Comparison of ENCODE assay signal across 21 cellular contexts in the genomic region with DNA sequence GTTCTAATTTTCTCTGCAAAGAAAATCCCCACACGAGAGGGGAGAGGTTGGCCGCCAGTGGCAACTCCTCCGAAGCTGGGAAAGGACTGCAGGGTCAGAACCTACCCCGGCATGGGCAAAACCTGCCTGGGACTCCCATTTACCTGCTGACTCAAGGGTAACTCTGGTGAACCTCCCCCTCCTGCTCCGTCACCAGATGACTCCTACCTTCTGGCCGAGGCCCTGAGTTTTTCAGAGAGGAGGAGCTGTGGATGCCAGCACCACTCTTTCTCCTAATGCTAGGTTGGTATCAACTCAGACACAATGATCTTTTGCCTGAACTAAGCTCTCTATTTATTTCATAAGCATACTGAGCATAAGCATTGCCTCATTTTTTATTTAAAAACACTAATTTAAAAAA.
"Had no signal": no experiment of that assay in that cellular context is flagged by ENCODE, and none has a peak within 500 bp of the region (broad histone marks: within the 10 kb centered on the region; RNA-seq: fewer than 3 reads in every experiment).

No MANE protein-coding gene starts in this region.

- H3K4me3 ChIP-seq: ascending aorta, neural progenitor cell, sigmoid colon, testis, upper lobe of left lung had no signal

- H3K36me3 ChIP-seq: ascending aorta, neural progenitor cell, sigmoid colon, upper lobe of left lung had no signal

- H3K27ac Mint-ChIP-seq: activated CD4-positive, alpha-beta T cell treated with anti-CD3 and anti-CD28 coated beads, Interleukin-2, amount 10 ng/mL, durations not matched to agents 24 days and 14 days; naive thymus-derived CD4-positive, alpha-beta T cell; neural progenitor cell; stimulated activated memory B cell treated with anti-CD40 and anti-IgM and Interleukin-4, amounts not matched to agents 10 μg/mL and 1 μg/mL and 100 μg/mL, for 72 hours; T-cell had no signal

- H3K27me3 Mint-ChIP-seq: stimulated activated memory B cell treated with anti-CD40 and anti-IgM and Interleukin-4, amounts not matched to agents 10 μg/mL and 1 μg/mL and 100 μg/mL, for 72 hours; T-cell had no signal

- H3K9ac ChIP-seq: neural progenitor cell had no signal

- H3K4me1 ChIP-seq: ascending aorta, neural progenitor cell, sigmoid colon, testis had no signal

- ATAC-seq: naive thymus-derived CD4-positive, alpha-beta T cell; SK-N-SH treated with all-trans-retinoic acid at 6 μM for 48 hours; stimulated activated memory B cell treated with anti-CD40 and anti-IgM and Interleukin-4, amounts not matched to agents 10 μg/mL and 1 μg/mL and 100 μg/mL, for 72 hours; T-cell had no signal

- H3K9me3 Mint-ChIP-seq: activated CD4-positive, alpha-beta T cell treated with anti-CD3 and anti-CD28 coated beads, Interleukin-2, amount 10 ng/mL, durations not matched to agents 24 days and 14 days; naive thymus-derived CD4-positive, alpha-beta T cell; neural progenitor cell; stimulated activated memory B cell treated with anti-CD40 and anti-IgM and Interleukin-4, amounts not matched to agents 10 μg/mL and 1 μg/mL and 100 μg/mL, for 72 hours; T-cell had no signal

- H3K9me3 ChIP-seq: ascending aorta, sigmoid colon, testis, upper lobe of left lung had no signal

- H3K27ac ChIP-seq: ascending aorta, epithelial cell of prostate, neural progenitor cell, sigmoid colon, testis, upper lobe of left lung had no signal

- H3K4me3 Mint-ChIP-seq: activated CD4-positive, alpha-beta T cell treated with anti-CD3 and anti-CD28 coated beads, Interleukin-2, amount 10 ng/mL, durations not matched to agents 24 days and 14 days; naive thymus-derived CD4-positive, alpha-beta T cell; neural progenitor cell; stimulated activated memory B cell treated with anti-CD40 and anti-IgM and Interleukin-4, amounts not matched to agents 10 μg/mL and 1 μg/mL and 100 μg/mL, for 72 hours; T-cell had no signal

- H3K36me3 Mint-ChIP-seq: naive thymus-derived CD4-positive, alpha-beta T cell; neural progenitor cell; stimulated activated memory B cell treated with anti-CD40 and anti-IgM and Interleukin-4, amounts not matched to agents 10 μg/mL and 1 μg/mL and 100 μg/mL, for 72 hours; T-cell had no signal

- DNase-seq: activated CD4-positive, alpha-beta T cell treated with anti-CD3 and anti-CD28 coated beads, Interleukin-2, amount 10 ng/mL, durations not matched to agents 24 days and 14 days; activated CD8-positive, alpha-beta memory T cell treated with anti-CD3 and anti-CD28 coated beads, Interleukin-2, amount 50 U/mL, for 4 hours; activated effector memory CD4-positive, alpha-beta T cell treated with Interleukin-2 at 50 U/mL for 16 hours; activated naive CD4-positive, alpha-beta T cell treated with anti-CD3 and anti-CD28 coated beads, Interleukin-2, amount 50 U/mL, for 16 hours; activated T-cell treated with anti-CD3 and anti-CD28 coated beads, Interleukin-2, amount 50 U/mL, for 48 hours; dermis blood vessel endothelial cell; effector memory CD4-positive, alpha-beta T cell; foreskin melanocyte; kidney; mesenchymal stem cell; naive thymus-derived CD4-positive, alpha-beta T cell; sigmoid colon; stimulated activated CD4-positive, alpha-beta T cell treated with anti-CD3 and anti-CD28 coated beads, Interleukin-4, amount 100 ng/mL, for 24 hours; T-cell; testis; upper lobe of left lung had no signal

- H3K27me3 ChIP-seq: ascending aorta, neural progenitor cell, sigmoid colon, testis, upper lobe of left lung had no signal
